ENCODE assay signal across 17 cellular contexts in the genomic region with DNA sequence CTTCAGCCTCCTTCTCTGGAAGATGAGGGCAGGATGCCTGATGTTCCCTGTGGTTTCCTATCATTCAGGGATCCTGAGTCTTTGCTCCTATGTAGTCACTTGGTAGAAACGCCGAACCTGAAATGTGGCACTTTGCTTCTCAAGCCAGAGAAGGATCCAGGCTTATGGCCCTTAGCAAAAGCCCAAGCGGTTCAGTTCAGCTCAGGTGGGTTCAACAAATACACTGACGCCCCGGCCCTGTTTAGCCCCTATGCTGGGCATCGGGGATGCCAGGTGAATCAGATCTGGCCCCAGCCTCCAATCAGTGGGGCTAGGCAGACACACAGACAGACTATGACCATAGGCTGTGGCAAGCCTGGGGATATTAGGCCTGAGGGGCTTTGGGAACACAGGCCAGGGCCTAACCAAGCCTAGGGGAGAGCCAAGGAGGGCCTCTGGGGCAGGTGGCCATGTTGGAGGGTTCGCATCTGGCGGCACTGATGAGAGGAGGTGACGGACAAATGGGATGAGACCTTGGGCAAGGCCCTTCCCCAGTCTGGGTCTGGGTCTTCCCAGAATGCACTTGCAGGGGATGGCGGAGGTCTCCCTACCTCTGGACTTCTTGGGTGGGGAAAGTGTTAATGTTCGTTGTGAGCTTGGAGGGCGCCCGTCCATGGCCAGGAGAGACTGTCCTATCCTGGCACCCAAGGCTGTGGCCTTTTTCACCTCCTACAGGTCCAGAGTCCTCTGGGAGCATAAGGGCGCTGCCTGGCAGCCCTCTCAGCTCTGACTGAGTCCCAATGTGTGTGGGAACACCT. TPM values are rescaled to one million over a fixed set of nuclear protein-coding genes. Genes with fewer than 3 reads are reported as not detected.
DNase-seq lines count a peak whose midpoint lies in the region; ATAC-seq and TF ChIP-seq lines count a peak whose summit lies in the region.
"Had no signal": no experiment of that assay in that cellular context is flagged by ENCODE, and none has a peak within 500 bp of the region (broad histone marks: within the 10 kb centered on the region; RNA-seq: fewer than 3 reads in every experiment).

No MANE protein-coding gene starts in this region.

- H3K9me3 ChIP-seq in adipocyte (ENCODE audit: control insufficient read depth, low read length) (no peaks in the 10 kb centered on the region), right lobe of liver (no peaks in the 10 kb centered on the region), sigmoid colon (no peaks in the 10 kb centered on the region)

- WGBS in right lobe of liver (ENCODE audit: insufficient coverage, low coverage, low lambda C conversion rate, missing lambda C conversion rate) = no CpG with 5 or more reads among the region's 14 CpGs
- WGBS in sigmoid colon, 2 donors = 90 to 93% methylated on average over 14 of the region's 14 CpGs

- no peak for TF ChIP-seq EP300 in sigmoid colon (IDR thresholded peaks at IDR 0.05)

- TF ChIP-seq POLR2A in right lobe of liver (IDR thresholded peaks at IDR 0.05) (no peak), sigmoid colon (IDR thresholded peaks at IDR 0.05) (no peak)

- TF ChIP-seq CTCF in right lobe of liver (IDR thresholded peaks at IDR 0.05) (no peak), sigmoid colon (IDR thresholded peaks at IDR 0.05) (no peak), GM10266 (IDR thresholded peaks at IDR 0.05; ENCODE audit: control insufficient read depth, insufficient read depth, low read depth, missing control alignments) (no peak)

- intact Hi-C loops in right lobe of liver (cut with DNase I) (no loop called here), sigmoid colon (cut with DNase I) (no loop called here)

- H3K36me3 ChIP-seq in adipocyte (ENCODE audit: control insufficient read depth, insufficient read depth, low read length, severe bottlenecking) (no peaks in the 10 kb centered on the region), right lobe of liver (no peaks in the 10 kb centered on the region), sigmoid colon (no peaks in the 10 kb centered on the region)

- H3K4me3 ChIP-seq in adipocyte (ENCODE audit: low read length) (peak overlapping the region; percentile 68), right lobe of liver (no peak overlapping the region), sigmoid colon (no peak overlapping the region)

- H3K27ac ChIP-seq in right lobe of liver (no peak overlapping the region), sigmoid colon (peak overlapping the region; percentile 77 to 92 (median 84))

- H3K27me3 ChIP-seq in adipocyte (replicated peaks; ENCODE audit: control insufficient read depth, insufficient read depth, low read length) = no peaks in the 10 kb centered on the region
- H3K27me3 ChIP-seq in right lobe of liver = no peaks in the 10 kb centered on the region
- no peaks in the 10 kb centered on the region for H3K27me3 ChIP-seq in sigmoid colon

- ATAC-seq in right lobe of liver = peak in 3 of 4 donors; percentile 15 to 77 (median 51)
- ATAC-seq: activated CD4-positive, CD25-positive, alpha-beta regulatory T cell treated with anti-CD3 and anti-CD28 coated beads, Interleukin-2, amount 50 U/mL, for 24 hours; effector memory CD8-positive, alpha-beta T cell had no signal

- peak; percentile 4 for DNase-seq in AG20443 (ENCODE audit: low spot score)
- no peak for DNase-seq in adipocyte (ENCODE audit: low read depth)
- DNase-seq in right lobe of liver = no peak
- no peak for DNase-seq in sigmoid colon
- no peak for DNase-seq in stimulated activated CD8-positive, alpha-beta memory T cell treated with anti-CD3 and anti-CD28 coated beads, Interleukin-4, amount 100 ng/mL, for 48 hours
- DNase-seq in dedifferentiated amniotic fluid mesenchymal stem cell (ENCODE audit: extremely low spot score) = no peak
- no peak for DNase-seq in NCI-H1105 treated with DMSO at 0.1 percent for 48 hours (lab: John Stamatoyannopoulos, UW)
- no peak for DNase-seq in GM10266 (ENCODE audit: extremely low spot score)
- DNase-seq: ACHN; activated effector memory CD4-positive, alpha-beta T cell treated with Interleukin-2 at 50 U/mL for 16 hours; central memory CD4-positive, alpha-beta T cell; DMS79; effector memory CD8-positive, alpha-beta T cell; NCI-H1930; NCI-H446 treated with DMSO at 0.1 percent for 48 hours; stimulated activated naive CD4-positive, alpha-beta T cell had no signal

- H3K4me1 ChIP-seq in adipocyte (ENCODE audit: control insufficient read depth, insufficient read depth, low read length) (peaks cover 31% of the 10 kb centered on the region), right lobe of liver (no peaks in the 10 kb centered on the region), sigmoid colon (peaks cover 0 to 95% (median 83%) of the 10 kb centered on the region in 4 donors)

- H3K9ac ChIP-seq in adipocyte (ENCODE audit: low read length) = peak overlapping the region; percentile 79

RNA-seq across cellular contexts. Expression of gene SRC, which starts 17.6 kb away (rescaled TPM):
- total RNA-seq in right lobe of liver (10 to 100 TPM in 4 of 6 experiments, 1 to 10 TPM in 2; 3.1 to 17.3 (median 11.2) TPM), sigmoid colon (10 to 100 TPM; 28.1 to 52.3 (median 40.0) TPM)
- polyA plus RNA-seq in sigmoid colon = 10 to 100 TPM; 64.3 to 91.8 (median 79.1) TPM

RNA-seq across cellular contexts. Expression of gene MANBAL, which starts 38.9 kb away (rescaled TPM):
- total RNA-seq in right lobe of liver (10 to 100 TPM; 11.4 to 16.0 (median 12.8) TPM), sigmoid colon (10 to 100 TPM; 30.4 to 68.5 (median 58.2) TPM)
- 10 to 100 TPM; 34.2 to 57.1 (median 42.0) TPM for polyA plus RNA-seq in sigmoid colon

Comparison
In these comparisons a context has a peak if more than half of its experiments do, and no peak if none do; other contexts are left out.
1. H3K27ac ChIP-seq: peak in sigmoid colon (4 of 4); none in right lobe of liver (0 of 3).